9 cellular contexts compared by ENCODE assay signal in the genomic region with DNA sequence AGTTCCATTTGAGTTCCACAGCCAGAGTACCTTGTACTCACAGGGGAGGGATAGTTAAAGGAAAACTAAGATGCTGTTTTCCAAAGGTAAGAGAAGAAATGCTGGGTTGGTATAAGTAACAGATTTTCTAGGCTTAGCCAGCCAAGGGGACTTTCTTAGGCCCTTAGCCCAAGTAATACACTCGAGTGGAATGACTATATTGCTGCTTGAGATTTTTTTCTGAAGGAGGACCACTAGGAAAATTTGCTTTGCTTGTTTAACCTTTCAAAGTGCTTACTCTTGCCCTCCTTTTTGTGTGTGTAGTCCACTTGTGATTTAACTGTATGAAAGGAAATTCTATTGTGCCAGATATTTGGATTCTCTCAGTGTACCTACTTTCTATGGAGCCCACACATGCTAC. TPM values are rescaled to one million over a fixed set of nuclear protein-coding genes. Genes with fewer than 3 reads are reported as not detected.
"Had no signal": no experiment of that assay in that cellular context is flagged by ENCODE, and none has a peak within 500 bp of the region (broad histone marks: within the 10 kb centered on the region; RNA-seq: fewer than 3 reads in every experiment).

No MANE protein-coding gene starts in this region.

- ATAC-seq: HCT116, HepG2 had no signal

- H3K4me1 ChIP-seq: HAP-1 had no signal

- H3K27ac ChIP-seq: HL-60 had no signal

- H3K9me3 ChIP-seq: HAP-1 had no signal

- FAIRE-seq: H54, HepG2 had no signal

- H3K36me3 ChIP-seq: HAP-1 had no signal

- DNase-seq: GOT3, HFFc6, KBM-7 had no signal

- H3K4me3 ChIP-seq: HAP-1 had no signal

RNA-seq across cellular contexts. Expression of a gene that starts 50.5 kb away (rescaled TPM):
- total RNA-seq: HepG2, HFFc6, HT1080 had no signal
- polyA plus RNA-seq: HepG2 had no signal
